ENCODE assay signal across 6 cellular contexts in genomic region chr2:29241341-29241740, GRCh38.
"Had no signal": no experiment of that assay in that cellular context is flagged by ENCODE, and none has a peak within 500 bp of the region (broad histone marks: within the 10 kb centered on the region; RNA-seq: fewer than 3 reads in every experiment).

No MANE protein-coding gene starts in this region.

- DNase-seq: H9, HCEC 1CT, HFFc6, IMR-90 had no signal

- H3K4me3 ChIP-seq: GM23338, K562 had no signal

- H3K4me1 Mint-ChIP-seq: GM23338 had no signal

- H3K9me3 Mint-ChIP-seq: GM23338, H9, HFFc6 had no signal

- H3K4me2 ChIP-seq: GM23338 had no signal

- H3K4me3 Mint-ChIP-seq: GM23338, H9, HFFc6 had no signal

- H3K27ac Mint-ChIP-seq: GM23338, H9, HFFc6 had no signal

- H2AFZ ChIP-seq: GM23338 had no signal
